9 cellular contexts compared by ENCODE assay signal in the genomic region with DNA sequence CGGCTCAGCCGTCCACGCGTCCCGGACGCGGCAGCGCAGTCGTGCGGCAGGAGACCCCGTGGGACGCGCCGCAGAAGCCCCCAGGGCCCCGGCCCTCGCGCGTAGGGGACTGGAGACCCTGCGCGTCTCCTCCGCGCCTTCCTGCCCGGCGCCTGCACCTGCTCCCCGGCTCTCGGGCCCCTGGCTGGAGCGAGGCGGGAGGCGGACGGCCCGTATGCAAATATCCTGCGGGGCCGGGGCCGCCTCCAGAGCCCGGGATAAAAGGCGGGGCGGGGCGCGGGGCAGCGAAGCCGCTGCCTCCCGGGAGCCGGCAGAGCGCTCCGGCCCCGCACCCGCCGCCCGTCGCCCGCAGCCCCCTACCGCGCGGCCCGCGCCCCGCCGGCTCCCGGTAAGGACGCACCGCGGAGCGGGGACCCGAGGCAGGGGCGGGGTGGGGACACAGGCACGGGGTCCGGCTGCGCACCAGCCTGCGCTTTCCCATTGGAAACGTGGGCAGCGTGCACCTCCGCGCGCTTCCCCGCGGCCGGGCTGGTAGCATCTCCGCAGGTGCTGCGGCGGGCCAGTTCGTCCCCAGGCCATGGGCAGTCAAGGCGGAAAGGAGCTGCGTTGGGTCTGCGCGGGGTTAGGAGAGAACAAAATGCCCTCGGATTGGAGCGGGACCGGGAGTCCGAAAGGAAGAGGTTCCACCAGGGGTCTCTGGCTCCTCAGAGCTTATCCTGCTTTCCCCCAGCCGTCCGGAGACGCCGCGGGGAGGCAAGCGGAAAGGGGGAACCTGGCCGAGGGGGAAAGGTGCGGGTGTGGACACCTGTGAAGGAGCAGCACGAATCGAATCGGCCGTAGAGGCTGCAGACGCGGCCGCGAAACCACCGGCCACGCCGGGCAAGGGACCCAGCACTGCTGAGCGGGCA. TPM values are rescaled to one million over a fixed set of nuclear protein-coding genes. Genes with fewer than 3 reads are reported as not detected.
A peak's percentile ranks its signal among the peaks of the same experiment; 100 is the strongest.
DNase-seq lines count a peak whose midpoint lies in the region; ATAC-seq, FAIRE-seq and TF ChIP-seq lines count a peak whose summit lies in the region.
"Had no signal": no experiment of that assay in that cellular context is flagged by ENCODE, and none has a peak within 500 bp of the region (broad histone marks: within the 10 kb centered on the region; RNA-seq: fewer than 3 reads in every experiment).

A gene with protein sequence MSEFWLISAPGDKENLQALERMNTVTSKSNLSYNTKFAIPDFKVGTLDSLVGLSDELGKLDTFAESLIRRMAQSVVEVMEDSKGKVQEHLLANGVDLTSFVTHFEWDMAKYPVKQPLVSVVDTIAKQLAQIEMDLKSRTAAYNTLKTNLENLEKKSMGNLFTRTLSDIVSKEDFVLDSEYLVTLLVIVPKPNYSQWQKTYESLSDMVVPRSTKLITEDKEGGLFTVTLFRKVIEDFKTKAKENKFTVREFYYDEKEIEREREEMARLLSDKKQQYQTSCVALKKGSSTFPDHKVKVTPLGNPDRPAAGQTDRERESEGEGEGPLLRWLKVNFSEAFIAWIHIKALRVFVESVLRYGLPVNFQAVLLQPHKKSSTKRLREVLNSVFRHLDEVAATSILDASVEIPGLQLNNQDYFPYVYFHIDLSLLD (plus strand): TSS at position 287 of the 908 bp plus-strand sequence. CDS start 1,220 bp downstream, outside the sequence.

- H3K4me3 ChIP-seq in A549 (peak within 1 kb of the TSS; percentile 54), Peyer's patch (peak within 1 kb of the TSS; percentile 18 to 60 (median 56)), fibroblast of lung (replicated peaks in 1 of 4; ENCODE audit: control extremely low read depth in 1 of 4, insufficient read depth in 1 of 4, low read depth in 3 of 4, low read length in 4 of 4) (peak within 1 kb of the TSS in 2 of 4 experiments; percentile 3 to 43), parathyroid adenoma (ENCODE audit: low read depth, low read length) (peak within 1 kb of the TSS; percentile 55)

- TF ChIP-seq EP300 in A549 (IDR thresholded peaks at IDR 0.05) = no peak

- H3K27me3 ChIP-seq in Peyer's patch = peaks cover 0 to 19% of the 10 kb centered on the region in 2 donors
- H3K27me3 ChIP-seq in fibroblast of lung (ENCODE audit: control insufficient read depth, insufficient read depth, low read length) = peaks cover 31% of the 10 kb centered on the region
- H3K27me3 ChIP-seq in parathyroid adenoma (ENCODE audit: control insufficient read depth, insufficient read depth, low read length) = no peaks in the 10 kb centered on the region

- H3K79me2 ChIP-seq in fibroblast of lung (ENCODE audit: control insufficient read depth, insufficient read depth, low read length) (no peaks in the 10 kb centered on the region), parathyroid adenoma (no peaks in the 10 kb centered on the region)

- peak in 1 of 2 experiments; percentile 40 for DNase-seq in A549 (ENCODE audit: low read depth in 1 of 2, low spot score in 1 of 2)
- peak; percentile 53 for DNase-seq in GM03348 (ENCODE audit: low spot score)
- DNase-seq in Peyer's patch = peak; percentile 52 to 76 (median 73)
- no peak for DNase-seq in fibroblast of lung (ENCODE audit: low read depth in 2 of 2)
- no peak for DNase-seq in SKM-1 (lab: John Stamatoyannopoulos, UW; ENCODE audit: unreplicated experiment)
- no peak for DNase-seq in effector CD4-positive, alpha-beta T cell

- H3K4me2 ChIP-seq in A549 (peak within 1 kb of the TSS; percentile 91), fibroblast of lung (ENCODE audit: extremely low read depth, insufficient read depth, low read length) (peak within 1 kb of the TSS; percentile 48), parathyroid adenoma (ENCODE audit: low read length) (peak within 1 kb of the TSS; percentile 88)

- H3K9ac ChIP-seq in fibroblast of lung (ENCODE audit: insufficient read depth, low read length) (no peak within 1 kb of the TSS), parathyroid adenoma (no peak within 1 kb of the TSS)

- H2AFZ ChIP-seq in fibroblast of lung (ENCODE audit: low read length) (no peak within 1 kb of the TSS), parathyroid adenoma (peak within 1 kb of the TSS; percentile 62)

- H3K36me3 ChIP-seq in Peyer's patch (no peaks in the 10 kb centered on the region), fibroblast of lung (ENCODE audit: control insufficient read depth, insufficient read depth, low read length) (no peaks in the 10 kb centered on the region), parathyroid adenoma (ENCODE audit: control insufficient read depth, insufficient read depth, low read length) (no peaks in the 10 kb centered on the region)

- WGBS in A549 (ENCODE audit: missing lambda C conversion rate) = 2% methylated on average over 61 of the region's 109 CpGs

- TF ChIP-seq RAD21 in A549 (conservative IDR thresholded peaks at IDR 0.05 in 1 of 2, IDR thresholded peaks at IDR 0.05 in 1 of 2) = no peak

- CTCF ChIA-PET in A549 (lab: Yijun Ruan, JAX) = interaction anchor here (1.0 to 1.6 kb wide), 4 partner anchors 9 to 411 kb away, joined by 3 to 8 read pairs (median 7); a partner anchor contains a TSS

- H3K27ac ChIP-seq in A549 (peak within 1 kb of the TSS in 1 of 2 experiments; percentile 34; a peak in 2 of 6 replicates), Peyer's patch (peak within 1 kb of the TSS in 1 of 4 donors; percentile 42), fibroblast of lung (ENCODE audit: insufficient read depth, low read length) (no peak within 1 kb of the TSS), parathyroid adenoma (no peak within 1 kb of the TSS)

- no peak for TF ChIP-seq CTCF in A549 (IDR thresholded peaks at IDR 0.05)
- no peak for TF ChIP-seq CTCF in Peyer's patch (IDR thresholded peaks at IDR 0.05)
- TF ChIP-seq CTCF in fibroblast of lung (conservative IDR thresholded peaks at IDR 0.05 in 1 of 2, IDR thresholded peaks at IDR 0.05 in 1 of 2; ENCODE audit: low read depth in 1 of 2, low read length in 2 of 2) = no peak
- no peak for TF ChIP-seq CTCF in parathyroid adenoma (IDR thresholded peaks at IDR 0.05)

- no peak for TF ChIP-seq POLR2A in A549 (IDR thresholded peaks at IDR 0.05; ENCODE audit: low read length)
- no peak for TF ChIP-seq POLR2A in Peyer's patch (IDR thresholded peaks at IDR 0.05)

- H3K4me1 ChIP-seq in A549 (peaks cover 24% of the 10 kb centered on the region), Peyer's patch (peaks cover 3 to 15% (median 6%) of the 10 kb centered on the region in 4 donors), fibroblast of lung (ENCODE audit: control insufficient read depth, extremely low read depth, insufficient read depth, low read length) (peaks cover 5% of the 10 kb centered on the region), parathyroid adenoma (peaks cover 5% of the 10 kb centered on the region)

- no peaks in the 10 kb centered on the region for H4K20me1 ChIP-seq in fibroblast of lung (ENCODE audit: control insufficient read depth, extremely low read depth, insufficient read depth, low read length)

- no peak for FAIRE-seq in A549 (lab: Jason Lieb, UNC)

- ATAC-seq in A549 = peak; percentile 65
- peak; percentile 90 for ATAC-seq in HG02798 (IDR thresholded peaks at IDR 0.05; ENCODE audit: poor library complexity, unreplicated experiment)

- H3K9me3 ChIP-seq in A549 (no peaks in the 10 kb centered on the region), Peyer's patch (no peaks in the 10 kb centered on the region), fibroblast of lung (ENCODE audit: control insufficient read depth, insufficient read depth, low read depth, low read length) (no peaks in the 10 kb centered on the region), parathyroid adenoma (ENCODE audit: control insufficient read depth, low read length) (no peaks in the 10 kb centered on the region)

- POLR2A ChIA-PET in A549 (lab: Yijun Ruan, JAX) = interaction anchor here (1.0 kb wide), 1 partner anchor 33 kb away, joined by 4 read pairs; no protein-coding TSS in a partner anchor

TF ChIP-seq in A549, 52 proteins besides CTCF, POLR2A, EP300 and RAD21 (continues in another document):
- TF ChIP-seq ZSCAN20 (CRISPR knock-in tag; IDR thresholded peaks at IDR 0.05) (no peak), FOSL2 (IDR thresholded peaks at IDR 0.05) (no peak), FOSL2 (CRISPR knock-in tag; IDR thresholded peaks at IDR 0.05) (no peak), SREBF2 (IDR thresholded peaks at IDR 0.05) (no peak)
- TF ChIP-seq, protein P1, sequence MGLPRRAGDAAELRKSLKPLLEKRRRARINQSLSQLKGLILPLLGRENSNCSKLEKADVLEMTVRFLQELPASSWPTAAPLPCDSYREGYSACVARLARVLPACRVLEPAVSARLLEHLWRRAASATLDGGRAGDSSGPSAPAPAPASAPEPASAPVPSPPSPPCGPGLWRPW (IDR thresholded peaks at IDR 0.05) = no peak
- TF ChIP-seq, protein P2, sequence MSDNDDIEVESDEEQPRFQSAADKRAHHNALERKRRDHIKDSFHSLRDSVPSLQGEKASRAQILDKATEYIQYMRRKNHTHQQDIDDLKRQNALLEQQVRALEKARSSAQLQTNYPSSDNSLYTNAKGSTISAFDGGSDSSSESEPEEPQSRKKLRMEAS (IDR thresholded peaks at IDR 0.05) = no peak
- TF ChIP-seq, protein P3, sequence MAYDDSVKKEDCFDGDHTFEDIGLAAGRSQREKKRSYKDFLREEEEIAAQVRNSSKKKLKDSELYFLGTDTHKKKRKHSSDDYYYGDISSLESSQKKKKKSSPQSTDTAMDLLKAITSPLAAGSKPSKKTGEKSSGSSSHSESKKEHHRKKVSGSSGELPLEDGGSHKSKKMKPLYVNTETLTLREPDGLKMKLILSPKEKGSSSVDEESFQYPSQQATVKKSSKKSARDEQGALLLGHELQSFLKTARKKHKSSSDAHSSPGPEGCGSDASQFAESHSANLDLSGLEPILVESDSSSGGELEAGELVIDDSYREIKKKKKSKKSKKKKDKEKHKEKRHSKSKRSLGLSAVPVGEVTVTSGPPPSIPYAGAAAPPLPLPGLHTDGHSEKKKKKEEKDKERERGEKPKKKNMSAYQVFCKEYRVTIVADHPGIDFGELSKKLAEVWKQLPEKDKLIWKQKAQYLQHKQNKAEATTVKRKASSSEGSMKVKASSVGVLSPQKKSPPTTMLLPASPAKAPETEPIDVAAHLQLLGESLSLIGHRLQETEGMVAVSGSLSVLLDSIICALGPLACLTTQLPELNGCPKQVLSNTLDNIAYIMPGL (CRISPR knock-in tag; IDR thresholded peaks at IDR 0.05; ENCODE audit: borderline replicate concordance) = no peak

RNA-seq across cellular contexts. Expression of the gene that starts here (rescaled TPM):
- polyA plus RNA-seq in A549 (2011; rRNA removed) (0.14 and 0.21 TPM in 2 replicates), A549 (2017; fragmentation: RNase III; extraction: RNeasy Plus Mini Kit Qiagen cat#74134 plus additional on column Dnase treatment) (0.08 to 0.18 TPM (median 0.09 TPM) in 3 replicates), fibroblast of lung (0.03 TPM in 1 of 2 replicates, not detected in the other)
- 0.03 and 0.04 TPM in 2 replicates for polyA plus RNA-seq in A549 (2012; cell fraction: cytosol; rRNA removed)
- 0.01 TPM in 1 of 2 replicates, not detected in the other for polyA plus RNA-seq in A549 (2012; cell fraction: nucleus; rRNA removed)
- not detected in 2 replicates for polyA minus RNA-seq in A549 (2011; rRNA and poly(A)+ RNA removed)
- total RNA-seq in Peyer's patch (10 to 100 TPM in 1 of 4 donors, under 1 TPM in 2, not detected in 1; 0.47 to 37.1 (median 0.54) TPM), fibroblast of lung (under 0.01 TPM in 2 replicates)
- polyA plus RNA-seq in fibroblast of lung (2012) = 0.76 and 0.77 TPM in 2 replicates
- polyA minus RNA-seq in fibroblast of lung (ENCODE audit: low replicate concordance) = not detected in 2 replicates
- total RNA-seq: myocyte had no signal

Comparison
In these comparisons a context has a peak if more than half of its experiments do, and no peak if none do; other contexts are left out.
1. Peak in ATAC-seq, H3K4me3 ChIP-seq and H3K4me2 ChIP-seq in A549; RNA of the gene not detected or under 1 TPM.
2. DNase-seq: peak in GM03348 (single experiment) and Peyer's patch (3 of 3); none in fibroblast of lung (0 of 2), SKM-1 (single experiment) and effector CD4-positive, alpha-beta T cell (single experiment).
3. Peak in every context shown above with its lines, with median percentiles within 50 percentile points of each other: H3K4me2 ChIP-seq.